In the genomic region with DNA sequence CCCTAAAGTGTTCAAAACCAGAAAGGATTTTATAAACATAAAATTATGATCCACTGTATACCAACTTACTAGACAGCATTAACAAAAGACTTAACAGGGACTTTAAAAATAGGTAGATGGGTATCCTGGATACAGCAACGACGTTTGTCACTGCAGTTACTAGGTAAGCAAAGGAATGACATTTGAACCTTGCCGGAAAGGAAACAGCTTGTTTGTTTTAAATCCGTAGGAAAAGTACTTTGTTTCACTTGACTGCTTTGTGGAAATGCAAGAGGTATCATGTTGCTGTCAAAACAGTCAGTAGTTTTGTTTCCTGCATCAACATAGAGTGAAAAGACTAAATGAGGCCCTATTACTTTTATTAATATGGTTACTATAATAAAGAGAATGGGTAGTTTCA, we compare ENCODE assay signal across 7 cellular contexts.
DNase-seq lines count a peak whose midpoint lies in the region; ATAC-seq and TF ChIP-seq lines count a peak whose summit lies in the region.

No MANE protein-coding gene starts in this region.

- H3K9me3 Mint-ChIP-seq in central memory CD8-positive, alpha-beta T cell: no peaks in the 10 kb centered on the region
- H3K9me3 Mint-ChIP-seq in naive thymus-derived CD8-positive, alpha-beta T cell: no peaks in the 10 kb centered on the region
- H3K9me3 Mint-ChIP-seq in CD14-positive monocyte: no peaks in the 10 kb centered on the region

- DNase-seq in DMS79 (lab: John Stamatoyannopoulos, UW) (peak; percentile 4), NCI-H2029 (lab: John Stamatoyannopoulos, UW) (peak; percentile 95), CD14-positive monocyte (ENCODE audit: low spot score) (no peak), 8988T (no peak)
- no peak for DNase-seq in central memory CD8-positive, alpha-beta T cell (ENCODE audit: low spot score in 2 of 2)
- no peak for DNase-seq in naive thymus-derived CD8-positive, alpha-beta T cell

- H3K4me3 Mint-ChIP-seq in central memory CD8-positive, alpha-beta T cell: no peak overlapping the region
- H3K4me3 Mint-ChIP-seq in naive thymus-derived CD8-positive, alpha-beta T cell: no peak overlapping the region
- H3K4me3 Mint-ChIP-seq in CD14-positive monocyte: no peak overlapping the region

- intact Hi-C loops in CD14-positive monocyte (cut with micrococcal nuclease): loop anchor here in 1 of 2 donors (10.0 kb wide), 1 partner anchor 112 kb away; no protein-coding TSS in a partner anchor

- H3K27ac Mint-ChIP-seq in central memory CD8-positive, alpha-beta T cell (ENCODE audit: low read depth): peak overlapping the region; percentile 96
- H3K27ac Mint-ChIP-seq in naive thymus-derived CD8-positive, alpha-beta T cell: peak overlapping the region in 9 of 10 donors; percentile 62 to 100 (median 82)
- H3K27ac Mint-ChIP-seq in CD14-positive monocyte: no peak overlapping the region

- peaks cover 63% of the 10 kb centered on the region for H3K4me1 Mint-ChIP-seq in central memory CD8-positive, alpha-beta T cell
- peaks cover 33 to 89% (median 79%) of the 10 kb centered on the region in 4 donors for H3K4me1 Mint-ChIP-seq in naive thymus-derived CD8-positive, alpha-beta T cell
- H3K4me1 Mint-ChIP-seq in CD14-positive monocyte: peaks cover 9% of the 10 kb centered on the region

- H3K27me3 Mint-ChIP-seq in central memory CD8-positive, alpha-beta T cell: no peaks in the 10 kb centered on the region
- no peaks in the 10 kb centered on the region for H3K27me3 Mint-ChIP-seq in naive thymus-derived CD8-positive, alpha-beta T cell
- no peaks in the 10 kb centered on the region for H3K27me3 Mint-ChIP-seq in CD14-positive monocyte (ENCODE audit: low read depth in 3 of 3)

- no peak for ATAC-seq in central memory CD8-positive, alpha-beta T cell (replicated peaks; ENCODE audit: extremely low read depth, poor library complexity, severe bottlenecking)
- no peak for ATAC-seq in naive thymus-derived CD8-positive, alpha-beta T cell
- no peak for ATAC-seq in GM19023 (IDR thresholded peaks at IDR 0.05; ENCODE audit: unreplicated experiment)

- H3K36me3 Mint-ChIP-seq in central memory CD8-positive, alpha-beta T cell (ENCODE audit: insufficient read depth): peaks cover 64% of the 10 kb centered on the region
- H3K36me3 Mint-ChIP-seq in naive thymus-derived CD8-positive, alpha-beta T cell: peaks cover 0 to 71% (median 29%) of the 10 kb centered on the region in 3 donors
- H3K36me3 Mint-ChIP-seq in CD14-positive monocyte: peaks cover 45 to 61% of the 10 kb centered on the region in 2 donors

- POLR2A ChIA-PET in naive thymus-derived CD8-positive, alpha-beta T cell (lab: Charles Lee): no interaction called here

- no peak for TF ChIP-seq CTCF in CD14-positive monocyte (IDR thresholded peaks at IDR 0.05)

Comparison
In these comparisons a context has a peak if more than half of its experiments do, and no peak if none do; other contexts are left out.
1. DNase-seq: peak in DMS79 (single experiment) and NCI-H2029 (single experiment); none in central memory CD8-positive, alpha-beta T cell (0 of 2), naive thymus-derived CD8-positive, alpha-beta T cell (0 of 10), CD14-positive monocyte (single experiment) and 8988T (single experiment).
2. H3K27ac Mint-ChIP-seq: peak in central memory CD8-positive, alpha-beta T cell (single experiment) and naive thymus-derived CD8-positive, alpha-beta T cell (9 of 10); none in CD14-positive monocyte (0 of 7).